Comparison of ENCODE assay signal across 1 cellular context in the genomic region with DNA sequence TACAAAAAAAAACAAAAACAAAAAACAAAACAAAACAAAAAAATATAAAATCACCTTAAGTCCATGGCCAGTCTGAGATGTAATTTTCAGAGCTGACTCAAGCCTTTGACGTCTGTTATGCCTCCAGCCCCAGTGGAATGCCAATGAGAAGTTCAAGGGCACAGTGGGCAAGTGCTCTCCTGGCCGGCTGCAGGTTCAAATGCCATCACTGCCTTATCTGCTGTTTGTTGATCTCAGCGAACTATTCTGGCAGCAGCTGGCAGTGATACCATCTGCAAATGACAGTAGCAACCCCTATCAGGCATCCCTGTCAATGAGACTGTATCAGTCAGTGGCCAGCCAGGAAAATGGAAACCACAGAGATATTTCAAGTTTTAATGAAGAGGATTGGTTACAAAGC.
TF ChIP-seq lines count a peak whose summit lies in the region.

No MANE protein-coding gene starts in this region.

TF ChIP-seq in SK-N-SH treated with all-trans-retinoic acid at 6 μM for 48 hours, 23 proteins besides CTCF, POLR2A, EP300 and RAD21 (continued from another document):
- TF ChIP-seq, protein P1, sequence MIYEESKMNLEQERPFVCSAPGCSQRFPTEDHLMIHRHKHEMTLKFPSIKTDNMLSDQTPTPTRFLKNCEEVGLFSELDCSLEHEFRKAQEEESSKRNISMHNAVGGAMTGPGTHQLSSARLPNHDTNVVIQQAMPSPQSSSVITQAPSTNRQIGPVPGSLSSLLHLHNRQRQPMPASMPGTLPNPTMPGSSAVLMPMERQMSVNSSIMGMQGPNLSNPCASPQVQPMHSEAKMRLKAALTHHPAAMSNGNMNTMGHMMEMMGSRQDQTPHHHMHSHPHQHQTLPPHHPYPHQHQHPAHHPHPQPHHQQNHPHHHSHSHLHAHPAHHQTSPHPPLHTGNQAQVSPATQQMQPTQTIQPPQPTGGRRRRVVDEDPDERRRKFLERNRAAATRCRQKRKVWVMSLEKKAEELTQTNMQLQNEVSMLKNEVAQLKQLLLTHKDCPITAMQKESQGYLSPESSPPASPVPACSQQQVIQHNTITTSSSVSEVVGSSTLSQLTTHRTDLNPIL (CRISPR knock-in tag; IDR thresholded peaks at IDR 0.05; ENCODE audit: low read depth) = no peak
- TF ChIP-seq TCF4 (CRISPR knock-in tag; IDR thresholded peaks at IDR 0.05; ENCODE audit: borderline replicate concordance) (no peak), RARB (CRISPR knock-in tag; IDR thresholded peaks at IDR 0.05) (no peak), TOX (CRISPR knock-in tag; IDR thresholded peaks at IDR 0.05; ENCODE audit: borderline replicate concordance) (no peak)
